In genomic region chrX:16950423-16950822, GRCh38 we compare ENCODE assay signal across 32 cellular contexts.
"Had no signal": no experiment of that assay in that cellular context is flagged by ENCODE, and none has a peak within 500 bp of the region (broad histone marks: within the 10 kb centered on the region; RNA-seq: fewer than 3 reads in every experiment).

No MANE protein-coding gene starts in this region.

- H3K27ac Mint-ChIP-seq: naive thymus-derived CD8-positive, alpha-beta T cell; natural killer cell treated with Interleukin-12 subunit alpha and Interleukin-12 subunit beta and Interleukin-15 and Interleukin-18, amount 100 ng/mL, for 72 hours; nephron progenitor cell; neural progenitor cell; progenitor cell of endocrine pancreas; stimulated activated memory B cell treated with anti-CD40 and anti-IgM and Interleukin-4, amounts not matched to agents 10 μg/mL and 1 μg/mL and 100 μg/mL, for 72 hours; stimulated activated naive CD8-positive, alpha-beta T cell treated with anti-CD3 and anti-CD28 coated beads, Interleukin-15, amount 100 ng/mL, for 72 hours; type B pancreatic cell had no signal

- H2AFZ ChIP-seq: neural progenitor cell, parathyroid adenoma had no signal

- H3K36me3 Mint-ChIP-seq: naive thymus-derived CD8-positive, alpha-beta T cell; natural killer cell treated with Interleukin-12 subunit alpha and Interleukin-12 subunit beta and Interleukin-15 and Interleukin-18, amount 100 ng/mL, for 72 hours; neural progenitor cell; stimulated activated memory B cell treated with anti-CD40 and anti-IgM and Interleukin-4, amounts not matched to agents 10 μg/mL and 1 μg/mL and 100 μg/mL, for 72 hours; type B pancreatic cell had no signal

- H3K27me3 Mint-ChIP-seq: stimulated activated memory B cell treated with anti-CD40 and anti-IgM and Interleukin-4, amounts not matched to agents 10 μg/mL and 1 μg/mL and 100 μg/mL, for 72 hours had no signal

- ATAC-seq: naive thymus-derived CD8-positive, alpha-beta T cell; natural killer cell treated with Interleukin-12 subunit alpha and Interleukin-12 subunit beta and Interleukin-15 and Interleukin-18, amount 100 ng/mL, for 72 hours; psoas muscle; right cardiac atrium; right lobe of liver; stimulated activated memory B cell treated with anti-CD40 and anti-IgM and Interleukin-4, amounts not matched to agents 10 μg/mL and 1 μg/mL and 100 μg/mL, for 72 hours; stimulated activated naive CD8-positive, alpha-beta T cell treated with anti-CD3 and anti-CD28 coated beads, Interleukin-15, amount 100 ng/mL, for 72 hours; stimulated activated naive CD8-positive, alpha-beta T cell treated with anti-CD3 and anti-CD28 coated beads, Interleukin-15, Interleukin-2, amounts not matched to agents 100 U/mL and 50 U/mL, for 24 hours; upper lobe of right lung had no signal

- H3K27ac ChIP-seq: neural progenitor cell, ovary, parathyroid adenoma, psoas muscle, right lobe of liver, sigmoid colon, spleen, suprapubic skin, testis, tibial artery, transverse colon, upper lobe of right lung, uterus had no signal

- H3K27me3 ChIP-seq: ovary, right lobe of liver, sigmoid colon, suprapubic skin, testis, tibial artery, transverse colon, upper lobe of right lung, uterus had no signal

- H3K9ac ChIP-seq: neural progenitor cell, parathyroid adenoma had no signal

- H3K4me3 ChIP-seq: neural progenitor cell, ovary, psoas muscle, right lobe of liver, sigmoid colon, smooth muscle cell, spleen, suprapubic skin, testis, tibial artery, transverse colon, upper lobe of right lung, uterus had no signal

- H3K36me3 ChIP-seq: neural progenitor cell, ovary, right lobe of liver, sigmoid colon, spleen, suprapubic skin, tibial artery, transverse colon, upper lobe of right lung, uterus had no signal

- H3K4me2 ChIP-seq: neural progenitor cell, smooth muscle cell had no signal

- H3K4me3 Mint-ChIP-seq: naive thymus-derived CD8-positive, alpha-beta T cell; natural killer cell treated with Interleukin-12 subunit alpha and Interleukin-12 subunit beta and Interleukin-15 and Interleukin-18, amount 100 ng/mL, for 72 hours; nephron progenitor cell; neural progenitor cell; stimulated activated memory B cell treated with anti-CD40 and anti-IgM and Interleukin-4, amounts not matched to agents 10 μg/mL and 1 μg/mL and 100 μg/mL, for 72 hours; stimulated activated naive CD8-positive, alpha-beta T cell treated with anti-CD3 and anti-CD28 coated beads, Interleukin-15, amount 100 ng/mL, for 72 hours; type B pancreatic cell had no signal

- H3K4me1 Mint-ChIP-seq: stimulated activated naive CD8-positive, alpha-beta T cell treated with anti-CD3 and anti-CD28 coated beads, Interleukin-15, amount 100 ng/mL, for 72 hours had no signal

- H3K9me3 ChIP-seq: ovary, psoas muscle, right lobe of liver, sigmoid colon, spleen, suprapubic skin, testis, tibial artery, transverse colon, upper lobe of right lung, uterus had no signal

- H3K9me3 Mint-ChIP-seq: natural killer cell treated with Interleukin-12 subunit alpha and Interleukin-12 subunit beta and Interleukin-15 and Interleukin-18, amount 100 ng/mL, for 72 hours; stimulated activated memory B cell treated with anti-CD40 and anti-IgM and Interleukin-4, amounts not matched to agents 10 μg/mL and 1 μg/mL and 100 μg/mL, for 72 hours; stimulated activated naive CD8-positive, alpha-beta T cell treated with anti-CD3 and anti-CD28 coated beads, Interleukin-15, amount 100 ng/mL, for 72 hours; type B pancreatic cell had no signal

- DNase-seq: naive thymus-derived CD8-positive, alpha-beta T cell; nephron progenitor cell; occipital lobe; ovary; posterior cingulate gyrus; psoas muscle; right cardiac atrium; right lobe of liver; sigmoid colon; spleen; stimulated activated CD4-positive, alpha-beta T cell treated with anti-CD3 and anti-CD28 coated beads, Interleukin-12 subunit alpha, Interleukin-12 subunit beta, amount 100 ng/mL, for 4 hours; stimulated activated CD4-positive, alpha-beta T cell treated with anti-CD3 and anti-CD28 coated beads, Interleukin-1b, Interleukin-23, amount 100 ng/mL, for 48 hours; stimulated activated CD4-positive, alpha-beta T cell treated with anti-CD3 and anti-CD28 coated beads, Interleukin-4, amount 100 ng/mL, for 1 hour; stimulated activated CD4-positive, alpha-beta T cell treated with anti-CD3 and anti-CD28 coated beads, Interleukin-4, amount 100 ng/mL, for 4 hours; stimulated activated CD8-positive, alpha-beta memory T cell treated with anti-CD3 and anti-CD28 coated beads, Interleukin-4, amount 100 ng/mL, for 48 hours; stimulated activated naive CD4-positive, alpha-beta T cell; stimulated activated naive CD8-positive, alpha-beta T cell treated with anti-CD3 and anti-CD28 coated beads, Interleukin-15, amount 100 ng/mL, for 72 hours; stimulated activated naive CD8-positive, alpha-beta T cell treated with anti-CD3 and anti-CD28 coated beads, Interleukin-15, Interleukin-2, amounts not matched to agents 100 U/mL and 50 U/mL, for 24 hours; substantia nigra; testis; tibial artery; transverse colon; upper lobe of right lung; uterus had no signal

- H3K4me1 ChIP-seq: neural progenitor cell, parathyroid adenoma, psoas muscle, suprapubic skin, testis, upper lobe of right lung, uterus had no signal
